8 cellular contexts compared by ENCODE assay signal in the genomic region with DNA sequence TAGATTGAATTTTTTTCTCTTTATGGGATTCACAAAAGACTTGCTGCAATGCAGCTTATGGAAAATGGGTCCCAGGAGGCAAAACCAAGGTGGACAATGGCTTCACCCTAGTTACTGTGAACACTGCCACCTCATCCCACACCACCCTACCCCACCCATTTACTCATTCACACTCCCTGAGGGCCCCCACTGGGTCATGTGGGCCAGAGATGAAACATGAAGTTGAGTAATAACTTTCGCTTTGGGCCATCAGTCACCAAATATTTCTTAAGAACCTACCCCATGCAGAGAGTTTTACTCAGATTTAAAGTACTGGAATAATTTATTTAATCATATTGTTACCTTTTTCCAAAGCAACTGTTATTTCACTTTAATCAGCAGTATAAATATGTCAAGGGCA.
A peak's percentile ranks its signal among the peaks of the same experiment; 100 is the strongest.
DNase-seq lines count a peak whose midpoint lies in the region; ATAC-seq and TF ChIP-seq lines count a peak whose summit lies in the region.

No MANE protein-coding gene starts in this region.

- ATAC-seq in GM19468 (IDR thresholded peaks at IDR 0.05; ENCODE audit: extremely low read depth, unreplicated experiment) (peak; percentile 34), HG03558 (IDR thresholded peaks at IDR 0.05; ENCODE audit: extremely low read depth, unreplicated experiment) (peak; percentile 53), left colon (no peak)

- H3K27ac Mint-ChIP-seq in CD14-positive monocyte = no peak overlapping the region

- no peak overlapping the region for H3K4me3 Mint-ChIP-seq in CD14-positive monocyte

- H3K36me3 Mint-ChIP-seq in CD14-positive monocyte = no peaks in the 10 kb centered on the region

- peaks cover 3% of the 10 kb centered on the region for H3K4me1 Mint-ChIP-seq in CD14-positive monocyte

- no peaks in the 10 kb centered on the region for H3K27me3 Mint-ChIP-seq in CD14-positive monocyte (ENCODE audit: low read depth in 3 of 3)

- H3K27ac ChIP-seq in epithelial cell of prostate = peak overlapping the region; percentile 36

- TF ChIP-seq CTCF in CD14-positive monocyte (IDR thresholded peaks at IDR 0.05) = no peak

- intact Hi-C loops in CD14-positive monocyte (cut with micrococcal nuclease) (no loop called here), left colon (cut with DNase I, micrococcal nuclease) (no loop called here)

- DNase-seq in CD14-positive monocyte (ENCODE audit: low spot score) (peak; percentile 49), epithelial cell of prostate (ENCODE audit: low read depth, low spot score) (peak; percentile 79), left colon (no peak), cerebellum (ENCODE audit: low spot score) (no peak), DMS53 (lab: John Stamatoyannopoulos, UW) (no peak), GM19240 (ENCODE audit: insufficient read length, low spot score) (no peak)

- H3K9me3 Mint-ChIP-seq in CD14-positive monocyte = no peaks in the 10 kb centered on the region

Comparison
In these comparisons a context has a peak if more than half of its experiments do, and no peak if none do; other contexts are left out.
1. DNase-seq: peak in CD14-positive monocyte (single experiment) and epithelial cell of prostate (single experiment); none in left colon (0 of 2), cerebellum (single experiment), DMS53 (single experiment) and GM19240 (single experiment).